ENCODE assay signal across 12 cellular contexts in genomic region chr3:45796902-45797637, GRCh38. TPM values are rescaled to one million over a fixed set of nuclear protein-coding genes. Genes with fewer than 3 reads are reported as not detected.
DNase-seq lines count a peak whose midpoint lies in the region; ATAC-seq, FAIRE-seq and TF ChIP-seq lines count a peak whose summit lies in the region.
"Had no signal": no experiment of that assay in that cellular context is flagged by ENCODE, and none has a peak within 500 bp of the region (broad histone marks: within the 10 kb centered on the region; RNA-seq: fewer than 3 reads in every experiment).

No MANE protein-coding gene starts in this region.

- H3K9me3 ChIP-seq in H1 (ENCODE audit: insufficient read depth in 2 of 2, low read depth in 1 of 2, low read length in 1 of 2): no peaks in the 10 kb centered on the region
- no peaks in the 10 kb centered on the region for H3K9me3 ChIP-seq in GM23248 (ENCODE audit: low read depth)
- H3K9me3 ChIP-seq: SJCRH30 had no signal

- no peak overlapping the region for H3K27ac Mint-ChIP-seq in stimulated activated naive CD8-positive, alpha-beta T cell treated with anti-CD3 and anti-CD28 coated beads, Interleukin-15, Interleukin-2, amounts not matched to agents 100 ng/mL and 50 ng/mL, for 24 hours
- H3K27ac Mint-ChIP-seq in nephron progenitor cell: no peak overlapping the region

- peaks cover 11% of the 10 kb centered on the region for H3K4me1 Mint-ChIP-seq in stimulated activated naive CD8-positive, alpha-beta T cell treated with anti-CD3 and anti-CD28 coated beads, Interleukin-15, Interleukin-2, amounts not matched to agents 100 ng/mL and 50 ng/mL, for 24 hours (ENCODE audit: low read depth)
- peaks cover 4% of the 10 kb centered on the region for H3K4me1 Mint-ChIP-seq in nephron progenitor cell

- no peak for TF ChIP-seq RAD21 in H1 (IDR thresholded peaks at IDR 0.05 in 1 of 2, conservative IDR thresholded peaks at IDR 0.05 in 1 of 2; ENCODE audit: low read depth in 2 of 2, low read length in 2 of 2)

- no peaks in the 10 kb centered on the region for H3K36me3 Mint-ChIP-seq in stimulated activated naive CD8-positive, alpha-beta T cell treated with anti-CD3 and anti-CD28 coated beads, Interleukin-15, Interleukin-2, amounts not matched to agents 100 ng/mL and 50 ng/mL, for 24 hours (ENCODE audit: low read depth)
- H3K36me3 Mint-ChIP-seq in nephron progenitor cell (ENCODE audit: low read depth): no peaks in the 10 kb centered on the region

- no peaks in the 10 kb centered on the region for H3K79me2 ChIP-seq in H1 (ENCODE audit: control insufficient read depth in 1 of 2, insufficient read depth in 2 of 2, low read length in 2 of 2)
- H3K79me2 ChIP-seq in GM23248 (ENCODE audit: insufficient read depth): no peaks in the 10 kb centered on the region

- no peak overlapping the region for H2BK20ac ChIP-seq in H1 (ENCODE audit: low read length)

- H3K27ac ChIP-seq in H1 (ENCODE audit: low read depth, low read length) (no peak overlapping the region), GM23248 (no peak overlapping the region)
- H3K27ac ChIP-seq: SJCRH30 had no signal

- no peak overlapping the region for H3K9ac ChIP-seq in H1 (replicated peaks in 1 of 4; ENCODE audit: extremely low read depth in 1 of 4, low read depth in 3 of 4, low read length in 3 of 4)
- no peak overlapping the region for H3K9ac ChIP-seq in GM23248

- H3K36me3 ChIP-seq in H1 (ENCODE audit: control insufficient read depth in 2 of 4, insufficient read depth in 4 of 4, low read length in 3 of 4) (no peaks in the 10 kb centered on the region), GM23248 (ENCODE audit: low read depth) (no peaks in the 10 kb centered on the region)
- H3K36me3 ChIP-seq: SJCRH30 had no signal

- WGBS in H1 (ENCODE audit: extremely low coverage in 1 of 2, insufficient coverage in 1 of 2, insufficient read length in 1 of 2, insufficient replicate concordance in 2 of 2, low coverage in 1 of 2, low lambda C conversion rate in 2 of 2, missing lambda C conversion rate in 1 of 2), 2 experiments: 72% methylated on average over 13 of the region's 13 CpGs; no CpG with 5 or more reads in 1 of the 2 experiments
- WGBS in GM23248 (ENCODE audit: low coverage in 1 of 2, low lambda C conversion rate in 2 of 2, missing lambda C conversion rate in 2 of 2), 2 experiments: 78% methylated on average over 13 of the region's 13 CpGs

- TF ChIP-seq CTCF in H1 (IDR thresholded peaks at IDR 0.05; ENCODE audit: control extremely low read depth in 1 of 3, insufficient read depth in 1 of 3, low read depth in 1 of 3, low read length in 3 of 3) (no peak), nephron progenitor cell (IDR thresholded peaks at IDR 0.05) (no peak)

- H4K20me1 ChIP-seq in H1 (replicated peaks in 1 of 2; ENCODE audit: control insufficient read depth in 1 of 2, insufficient read depth in 2 of 2, low read length in 2 of 2): peaks cover 0 to 2% of the 10 kb centered on the region in 2 experiments
- H4K20me1 ChIP-seq in GM23248 (ENCODE audit: insufficient read depth): no peaks in the 10 kb centered on the region

- TF ChIP-seq EP300 in H1 (IDR thresholded peaks at IDR 0.05; ENCODE audit: borderline replicate concordance in 1 of 2, low read depth in 2 of 2, low read length in 2 of 2): no peak

- no peak overlapping the region for H4K8ac ChIP-seq in H1 (ENCODE audit: extremely low read depth, insufficient read depth, low read length)

- no peaks in the 10 kb centered on the region for H3K79me1 ChIP-seq in H1 (ENCODE audit: low read depth, low read length)

- H3K4ac ChIP-seq in H1 (replicated peaks; ENCODE audit: insufficient read length, low read depth, low read length): no peak overlapping the region

- H3K4me1 ChIP-seq in H1 (replicated peaks in 1 of 4; ENCODE audit: control insufficient read depth in 3 of 4, insufficient read depth in 4 of 4, low read length in 3 of 4) (peaks cover 0 to 3% (median 0%) of the 10 kb centered on the region in 4 experiments; a peak in 2 of 7 replicates), GM23248 (ENCODE audit: insufficient read depth) (no peaks in the 10 kb centered on the region)
- H3K4me1 ChIP-seq: SJCRH30 had no signal

- no peak overlapping the region for H2AK5ac ChIP-seq in H1 (ENCODE audit: low read depth, low read length)

- CTCF ChIA-PET in H1 (lab: Charles Lee; ENCODE audit: partially characterized antibody): interaction anchor here (0.6 to 3.7 kb wide), 3 partner anchors 8 to 36 kb away, joined by 3 to 13 read pairs (median 3); no protein-coding TSS in a partner anchor

- no peak overlapping the region for H4K5ac ChIP-seq in H1 (ENCODE audit: insufficient read length, low read depth, low read length)

- no peak overlapping the region for H2BK15ac ChIP-seq in H1 (ENCODE audit: low read length)

- no peak for TF ChIP-seq POLR2A in H1 (IDR thresholded peaks at IDR 0.05; ENCODE audit: control extremely low read depth in 1 of 2, low read depth in 2 of 2, low read length in 2 of 2)

- no peak overlapping the region for H3K14ac ChIP-seq in H1 (ENCODE audit: insufficient read length)

- H3K27me3 ChIP-seq in H1 (replicated peaks in 1 of 4; ENCODE audit: control insufficient read depth in 3 of 4, extremely low read depth in 1 of 4, insufficient read depth in 3 of 4, low read length in 3 of 4) (peaks cover 22 to 48% (median 41%) of the 10 kb centered on the region in 4 experiments), GM23248 (replicated peaks; ENCODE audit: insufficient read depth) (peaks cover 80% of the 10 kb centered on the region)
- H3K27me3 ChIP-seq: SJCRH30 had no signal

- no peak overlapping the region for H2BK5ac ChIP-seq in H1 (ENCODE audit: low read depth, low read length)

- H3K4me3 Mint-ChIP-seq in stimulated activated naive CD8-positive, alpha-beta T cell treated with anti-CD3 and anti-CD28 coated beads, Interleukin-15, Interleukin-2, amounts not matched to agents 100 ng/mL and 50 ng/mL, for 24 hours: peak overlapping the region; percentile 37
- H3K4me3 Mint-ChIP-seq in nephron progenitor cell: peak overlapping the region; percentile 64

- in situ Hi-C loops in GM23248 (cut with MboI): no loop called here

- peak overlapping the region; percentile 60; the same call in 1 of the 2 replicates for H2AFZ ChIP-seq in H1 (ENCODE audit: low read length)
- H2AFZ ChIP-seq in GM23248: no peak overlapping the region

- H4K91ac ChIP-seq in H1 (replicated peaks; ENCODE audit: insufficient read length, low read length): no peak overlapping the region

- peaks cover 2% of the 10 kb centered on the region; the same call in 1 of the 2 replicates for H3K23me2 ChIP-seq in H1 (ENCODE audit: low read depth, low read length)

- ATAC-seq in stimulated activated naive CD8-positive, alpha-beta T cell treated with anti-CD3 and anti-CD28 coated beads, Interleukin-15, Interleukin-2, amounts not matched to agents 100 U/mL and 50 U/mL, for 24 hours: no peak

- H2BK120ac ChIP-seq in H1 (replicated peaks; ENCODE audit: low read depth, low read length): no peak overlapping the region

- H3K4me2 ChIP-seq in H1 (ENCODE audit: insufficient read depth in 1 of 2, low read depth in 2 of 2, low read length in 2 of 2) (peak overlapping the region; percentile 49 to 90), GM23248 (ENCODE audit: unreplicated experiment) (no peak overlapping the region)

- no peak overlapping the region for H3K56ac ChIP-seq in H1 (replicated peaks; ENCODE audit: insufficient read length, low read depth, low read length)

- H3F3A ChIP-seq in GM23248 (ENCODE audit: insufficient read depth): no peaks in the 10 kb centered on the region

- no peaks in the 10 kb centered on the region for H3K9me3 Mint-ChIP-seq in stimulated activated naive CD8-positive, alpha-beta T cell treated with anti-CD3 and anti-CD28 coated beads, Interleukin-15, Interleukin-2, amounts not matched to agents 100 ng/mL and 50 ng/mL, for 24 hours
- H3K9me3 Mint-ChIP-seq in nephron progenitor cell: no peaks in the 10 kb centered on the region

- no peak overlapping the region for H3K23ac ChIP-seq in H1 (ENCODE audit: insufficient read length)

- no peak overlapping the region for H2BK12ac ChIP-seq in H1 (ENCODE audit: low read depth, low read length)

- H3K9me2 ChIP-seq in GM23248 (ENCODE audit: insufficient read depth): no peaks in the 10 kb centered on the region

- H3K4me3 ChIP-seq in H1 (ENCODE audit: extremely low read depth in 1 of 4, insufficient read depth in 2 of 4, low read depth in 3 of 4, low read length in 4 of 4): peak overlapping the region; percentile 47 to 68 (median 54)
- H3K4me3 ChIP-seq in GM23248: no peak overlapping the region
- H3K4me3 ChIP-seq: SJCRH30 had no signal

- peaks cover 60% of the 10 kb centered on the region for H3K27me3 Mint-ChIP-seq in stimulated activated naive CD8-positive, alpha-beta T cell treated with anti-CD3 and anti-CD28 coated beads, Interleukin-15, Interleukin-2, amounts not matched to agents 100 ng/mL and 50 ng/mL, for 24 hours
- H3K27me3 Mint-ChIP-seq in nephron progenitor cell (ENCODE audit: low read depth, poor library complexity): peaks cover 84% of the 10 kb centered on the region

- no peak for DNase-seq in stimulated activated naive CD8-positive, alpha-beta T cell treated with anti-CD3 and anti-CD28 coated beads, Interleukin-15, Interleukin-2, amounts not matched to agents 100 U/mL and 50 U/mL, for 24 hours
- DNase-seq in H1 (ENCODE audit: low read depth in 1 of 2, low spot score in 2 of 2): no peak
- no peak for DNase-seq in nephron progenitor cell
- DNase-seq in medulla oblongata (ENCODE audit: extremely low spot score): no peak
- no peak for DNase-seq in HUDEP-2 (lab: John Stamatoyannopoulos, UW; ENCODE audit: unreplicated experiment in 76 of 76)
- DNase-seq in GM23248: no peak
- DNase-seq in kidney glomerular epithelial cell (lab: John Stamatoyannopoulos, UW): no peak
- DNase-seq: C1 segment of cervical spinal cord, cerebellar nuclear complex, occipital lobe, SJCRH30 had no signal

- POLR2A ChIA-PET in H1 (lab: Charles Lee; ENCODE audit: partially characterized antibody): interaction anchor here (1.3 kb wide), 1 partner anchor 9 kb away, joined by 3 read pairs; no protein-coding TSS in a partner anchor

- no peak for FAIRE-seq in H1 (lab: Jason Lieb, UNC)

- no peak overlapping the region for H3K18ac ChIP-seq in H1 (ENCODE audit: extremely low read depth, low read length)

RNA-seq across cellular contexts. Expression of gene SLC6A20, which starts 0.7 kb away (rescaled TPM):
- not detected in 2 replicates for total RNA-seq in H1 (2021; fragmentation: NEBNext Ultra II Directional; extraction: Animal tissue kit (Norgen Biotek cat#: 25700))
- polyA plus RNA-seq in H1 (2011; rRNA removed): 0.05 and 0.17 TPM in 2 replicates
- 0.03 TPM for polyA plus RNA-seq in H1 (2011; cell fraction: cytosol; rRNA removed)
- polyA plus RNA-seq in H1 (2011; cell fraction: nucleus; rRNA removed): 0.04 TPM
- polyA plus RNA-seq in H1 (2012, experiment 1 of 2): 0.07 to 0.46 TPM (median 0.08 TPM) in 3 of 4 replicates, not detected in the other
- polyA plus RNA-seq in H1 (2012, experiment 2 of 2): not detected
- polyA plus RNA-seq in H1 (2013, experiment 1 of 2): 0.02 TPM
- polyA plus RNA-seq in H1 (2013, experiment 2 of 2): 0.06 TPM
- 0.16 TPM in 1 of 2 replicates, not detected in the other for polyA minus RNA-seq in H1 (2011; rRNA and poly(A)+ RNA removed)
- polyA minus RNA-seq in H1 (2011; cell fraction: cytosol; rRNA and poly(A)+ RNA removed): not detected
- not detected for polyA minus RNA-seq in H1 (2011; cell fraction: nucleus; rRNA and poly(A)+ RNA removed)
- not detected in 2 replicates for total RNA-seq in GM23248 (2014; rRNA removed; shearing (Covaris generic))
- not detected in 2 replicates for polyA plus RNA-seq in GM23248 (2016; fragmentation: Nextera tagmentation; extraction: Ambion mirVana)
- total RNA-seq: SJCRH30 had no signal

RNA-seq across cellular contexts. Expression of gene LZTFL1, which starts 44.8 kb away (rescaled TPM):
- 11.5 and 11.8 TPM in 2 replicates for total RNA-seq in H1 (2021; fragmentation: NEBNext Ultra II Directional; extraction: Animal tissue kit (Norgen Biotek cat#: 25700))
- polyA plus RNA-seq in H1 (2011; rRNA removed) (8.3 and 8.7 TPM in 2 replicates), GM23248 (2016; fragmentation: Nextera tagmentation; extraction: Ambion mirVana) (12.7 and 15.1 TPM in 2 replicates)
- 12.9 TPM for polyA plus RNA-seq in H1 (2011; cell fraction: cytosol; rRNA removed)
- 7.4 TPM for polyA plus RNA-seq in H1 (2011; cell fraction: nucleus; rRNA removed)
- polyA plus RNA-seq in H1 (2012, experiment 1 of 2): 6.1 to 9.3 TPM (median 7.6 TPM) in 4 replicates
- 0.97 TPM for polyA plus RNA-seq in H1 (2012, experiment 2 of 2)
- 11.9 TPM for polyA plus RNA-seq in H1 (2013, experiment 1 of 2)
- 12.4 TPM for polyA plus RNA-seq in H1 (2013, experiment 2 of 2)
- 11.7 and 15.8 TPM in 2 replicates for polyA minus RNA-seq in H1 (2011; rRNA and poly(A)+ RNA removed)
- 10.2 TPM for polyA minus RNA-seq in H1 (2011; cell fraction: cytosol; rRNA and poly(A)+ RNA removed)
- polyA minus RNA-seq in H1 (2011; cell fraction: nucleus; rRNA and poly(A)+ RNA removed): 16.7 TPM
- total RNA-seq in GM23248 (2014; rRNA removed; shearing (Covaris generic)): 18.3 and 21.8 TPM in 2 replicates
